Comparison of ENCODE assay signal across 1 cellular context in genomic region chr5:35902032-35902681, GRCh38.
TF ChIP-seq lines count a peak whose summit lies in the region.

No MANE protein-coding gene starts in this region.

TF ChIP-seq in GM12878, 131 proteins besides CTCF, POLR2A, EP300 and RAD21 (continued from another document and continues in another):
- TF ChIP-seq SUPT20H (IDR thresholded peaks at IDR 0.05; ENCODE audit: borderline replicate concordance, control insufficient read depth, low read depth, low read length): no peak
- no peak for TF ChIP-seq CHD2 (IDR thresholded peaks at IDR 0.05; ENCODE audit: borderline replicate concordance, low read depth, low read length)
- TF ChIP-seq SREBF1 (IDR thresholded peaks at IDR 0.05; ENCODE audit: low read length): no peak
- peak; percentile 37; the same call in 1 of the 2 replicates for TF ChIP-seq GATAD2B (conservative IDR thresholded peaks at IDR 0.05; ENCODE audit: low read depth)
- no peak for TF ChIP-seq FOXK2 (IDR thresholded peaks at IDR 0.05)
- no peak for TF ChIP-seq BCL11A (IDR thresholded peaks at IDR 0.05; ENCODE audit: low read depth, low read length)
- peak; percentile 70 for TF ChIP-seq IKZF1 (conservative IDR thresholded peaks at IDR 0.05)
- peak; percentile 95 for TF ChIP-seq NR2F1 (conservative IDR thresholded peaks at IDR 0.05)
- TF ChIP-seq WRNIP1 (IDR thresholded peaks at IDR 0.05; ENCODE audit: borderline replicate concordance, low read depth, low read length): no peak
- no peak for TF ChIP-seq SUZ12 (IDR thresholded peaks at IDR 0.05; ENCODE audit: unreplicated experiment)
- no peak for TF ChIP-seq MTA3 (IDR thresholded peaks at IDR 0.05; ENCODE audit: borderline replicate concordance, low read length)
- TF ChIP-seq NFIC (IDR thresholded peaks at IDR 0.05; ENCODE audit: low read depth, low read length): peak; percentile 68
- no peak for TF ChIP-seq EGR1 (IDR thresholded peaks at IDR 0.05; ENCODE audit: borderline replicate concordance in 1 of 2, low read depth in 2 of 2, low read length in 2 of 2)
- TF ChIP-seq NFYA (IDR thresholded peaks at IDR 0.05; ENCODE audit: borderline replicate concordance, low read depth, low read length): no peak
- no peak for TF ChIP-seq CUX1 (IDR thresholded peaks at IDR 0.05; ENCODE audit: insufficient replicate concordance, low read depth, low read length)
- TF ChIP-seq PBX3 (IDR thresholded peaks at IDR 0.05; ENCODE audit: insufficient replicate concordance, low read depth, low read length): no peak
- TF ChIP-seq ZNF592 (IDR thresholded peaks at IDR 0.05): no peak
- no peak for TF ChIP-seq MLLT1 (IDR thresholded peaks at IDR 0.05)
- TF ChIP-seq SMAD5 (IDR thresholded peaks at IDR 0.05; ENCODE audit: low read depth): no peak
- TF ChIP-seq JUNB (IDR thresholded peaks at IDR 0.05): peak; percentile 88
- no peak for TF ChIP-seq BCL3 (IDR thresholded peaks at IDR 0.05; ENCODE audit: borderline replicate concordance, insufficient read depth, low read depth, low read length, poor library complexity, severe bottlenecking)
- peak; percentile 76 to 77 for TF ChIP-seq IKZF2 (IDR thresholded peaks at IDR 0.05)
- no peak for TF ChIP-seq BRCA1 (IDR thresholded peaks at IDR 0.05; ENCODE audit: low read depth, low read length)
- no peak for TF ChIP-seq SIX5 (IDR thresholded peaks at IDR 0.05; ENCODE audit: low read depth, low read length, severe bottlenecking)
- no peak for TF ChIP-seq STAT1 (conservative IDR thresholded peaks at IDR 0.05)
- no peak for TF ChIP-seq IRF3 (IDR thresholded peaks at IDR 0.05)
- TF ChIP-seq E2F8 (IDR thresholded peaks at IDR 0.05; ENCODE audit: low read depth, partially characterized antibody): no peak
- no peak for TF ChIP-seq POLR2AphosphoS2 (IDR thresholded peaks at IDR 0.05; ENCODE audit: low read depth, low read length)
- no peak for TF ChIP-seq YY1 (IDR thresholded peaks at IDR 0.05; ENCODE audit: low read depth, low read length)
- no peak for TF ChIP-seq BCLAF1 (IDR thresholded peaks at IDR 0.05)
- TF ChIP-seq ASH2L (IDR thresholded peaks at IDR 0.05; ENCODE audit: borderline replicate concordance, low read depth): no peak
- TF ChIP-seq ZNF217 (IDR thresholded peaks at IDR 0.05): no peak
- no peak for TF ChIP-seq GABPA (IDR thresholded peaks at IDR 0.05; ENCODE audit: low read depth)
- TF ChIP-seq CEBPB (IDR thresholded peaks at IDR 0.05; ENCODE audit: borderline replicate concordance in 1 of 2, low read depth in 2 of 2, low read length in 2 of 2): no peak
- TF ChIP-seq TBL1XR1 (IDR thresholded peaks at IDR 0.05; ENCODE audit: low read depth, low read length): no peak
- no peak for TF ChIP-seq TARDBP (IDR thresholded peaks at IDR 0.05; ENCODE audit: borderline replicate concordance)
- TF ChIP-seq IRF5 (IDR thresholded peaks at IDR 0.05; ENCODE audit: borderline replicate concordance): no peak
